ENCODE assay signal across 10 cellular contexts in genomic region chr9:114332474-114333040, GRCh38. TPM values are rescaled to one million over a fixed set of nuclear protein-coding genes. Genes with fewer than 3 reads are reported as not detected.
DNase-seq lines count a peak whose midpoint lies in the region; ATAC-seq, FAIRE-seq and TF ChIP-seq lines count a peak whose summit lies in the region.
"Not testable (repeated sequence)": the region's sequence is repeated elsewhere in the genome, so short reads cannot be mapped to it uniquely, and the experiment has no call there.
"Had no signal": no experiment of that assay in that cellular context is flagged by ENCODE, and none has a peak within 500 bp of the region (broad histone marks: within the 10 kb centered on the region; RNA-seq: fewer than 3 reads in every experiment).

No MANE protein-coding gene starts in this region.

- not testable (repeated sequence) for TF ChIP-seq POLR2A in H1 (IDR thresholded peaks at IDR 0.05; ENCODE audit: control extremely low read depth in 1 of 2, low read depth in 2 of 2, low read length in 2 of 2)

- H2AK5ac ChIP-seq in H1 (ENCODE audit: low read depth, low read length): not testable (repeated sequence)

- H3K36me3 ChIP-seq in CD8-positive, alpha-beta memory T cell (ENCODE audit: insufficient read depth, low read length): peaks cover 11% of the 10 kb centered on the region
- H3K36me3 ChIP-seq in OCI-LY7 (ENCODE audit: insufficient read depth, low read length): peaks cover 34% of the 10 kb centered on the region
- not testable (repeated sequence) for H3K36me3 ChIP-seq in H1 (ENCODE audit: control insufficient read depth in 2 of 4, insufficient read depth in 4 of 4, low read length in 3 of 4)
- peaks cover 3 to 27% (median 5%) of the 10 kb centered on the region in 3 experiments for H3K36me3 ChIP-seq in naive thymus-derived CD4-positive, alpha-beta T cell (ENCODE audit: control insufficient read depth in 2 of 3, insufficient read depth in 3 of 3, low read length in 3 of 3)

- not testable (repeated sequence) for H3K9me3 ChIP-seq in CD8-positive, alpha-beta memory T cell (ENCODE audit: low read length); OCI-LY7 (ENCODE audit: low read length); H1 (ENCODE audit: insufficient read depth in 2 of 2, low read depth in 1 of 2, low read length in 1 of 2); naive thymus-derived CD4-positive, alpha-beta T cell (ENCODE audit: control insufficient read depth in 2 of 3, low read length in 3 of 3)

- H2BK120ac ChIP-seq in H1 (replicated peaks; ENCODE audit: low read depth, low read length): not testable (repeated sequence)

- not testable (repeated sequence) for H3K56ac ChIP-seq in H1 (replicated peaks; ENCODE audit: insufficient read length, low read depth, low read length)

- H3K27me3 Mint-ChIP-seq in CD8-positive, alpha-beta memory T cell; activated CD8-positive, alpha-beta T cell treated with anti-CD3 and anti-CD28 coated beads for 36 hours; naive thymus-derived CD4-positive, alpha-beta T cell; stimulated activated memory B cell treated with anti-CD40 and anti-IgM and Interleukin-4, amounts not matched to agents 10 μg/mL and 1 μg/mL and 100 μg/mL, for 72 hours: not testable (repeated sequence)

- not testable (repeated sequence) for H4K20me1 ChIP-seq in OCI-LY7 (ENCODE audit: insufficient read depth, low read length); H1 (replicated peaks in 1 of 2; ENCODE audit: control insufficient read depth in 1 of 2, insufficient read depth in 2 of 2, low read length in 2 of 2)

- H3K23me2 ChIP-seq in H1 (ENCODE audit: low read depth, low read length): not testable (repeated sequence)

- H3K79me2 ChIP-seq in OCI-LY7 (ENCODE audit: insufficient read depth, low read depth, low read length); H1 (ENCODE audit: control insufficient read depth in 1 of 2, insufficient read depth in 2 of 2, low read length in 2 of 2): not testable (repeated sequence)

- H4K8ac ChIP-seq in H1 (ENCODE audit: extremely low read depth, insufficient read depth, low read length): not testable (repeated sequence)

- H3K4me3 ChIP-seq in CD8-positive, alpha-beta memory T cell (ENCODE audit: low read length); OCI-LY7 (ENCODE audit: low read depth, low read length, poor library complexity, severe bottlenecking); H1 (ENCODE audit: extremely low read depth in 1 of 4, insufficient read depth in 2 of 4, low read depth in 3 of 4, low read length in 4 of 4); naive thymus-derived CD4-positive, alpha-beta T cell (ENCODE audit: low read length): not testable (repeated sequence)

- not testable (repeated sequence) for H3K4me1 ChIP-seq in CD8-positive, alpha-beta memory T cell (ENCODE audit: insufficient read depth, low read length); OCI-LY7 (ENCODE audit: insufficient read depth, low read length, poor library complexity, severe bottlenecking); H1 (replicated peaks in 1 of 4; ENCODE audit: control insufficient read depth in 3 of 4, insufficient read depth in 4 of 4, low read length in 3 of 4); naive thymus-derived CD4-positive, alpha-beta T cell (ENCODE audit: control insufficient read depth in 2 of 2, insufficient read depth in 2 of 2, low read length in 2 of 2)

- not testable (repeated sequence) for TF ChIP-seq RAD21 in H1 (IDR thresholded peaks at IDR 0.05 in 1 of 2, conservative IDR thresholded peaks at IDR 0.05 in 1 of 2; ENCODE audit: low read depth in 2 of 2, low read length in 2 of 2)

- intact Hi-C loops in OCI-LY7 (cut with micrococcal nuclease; ENCODE audit: unreplicated experiment); activated CD8-positive, alpha-beta T cell treated with anti-CD3 and anti-CD28 coated beads for 36 hours (cut with micrococcal nuclease): not testable (repeated sequence)
- intact Hi-C loops in naive thymus-derived CD4-positive, alpha-beta T cell (cut with micrococcal nuclease): loop anchor here in 1 of 2 donors (10.0 kb wide), 1 partner anchor 322 kb away; the partner anchor contains the start of gene TEX53

- peaks cover 18 to 28% (median 22%) of the 10 kb centered on the region in 3 donors for H3K4me1 Mint-ChIP-seq in CD8-positive, alpha-beta memory T cell
- peaks cover 19% of the 10 kb centered on the region for H3K4me1 Mint-ChIP-seq in activated CD8-positive, alpha-beta T cell treated with anti-CD3 and anti-CD28 coated beads for 36 hours (ENCODE audit: low read depth)
- peaks cover 2 to 22% (median 9%) of the 10 kb centered on the region in 7 donors for H3K4me1 Mint-ChIP-seq in naive thymus-derived CD4-positive, alpha-beta T cell
- peaks cover 34% of the 10 kb centered on the region for H3K4me1 Mint-ChIP-seq in stimulated activated memory B cell treated with anti-CD40 and anti-IgM and Interleukin-4, amounts not matched to agents 10 μg/mL and 1 μg/mL and 100 μg/mL, for 72 hours

- not testable (repeated sequence) for H4K5ac ChIP-seq in H1 (ENCODE audit: insufficient read length, low read depth, low read length)

- not testable (repeated sequence) for H3K79me1 ChIP-seq in H1 (ENCODE audit: low read depth, low read length)

- not testable (repeated sequence) for H3K27me3 ChIP-seq in CD8-positive, alpha-beta memory T cell (ENCODE audit: insufficient read depth, low read length, poor library complexity, severe bottlenecking); H1 (replicated peaks in 1 of 4; ENCODE audit: control insufficient read depth in 3 of 4, extremely low read depth in 1 of 4, insufficient read depth in 3 of 4, low read length in 3 of 4); naive thymus-derived CD4-positive, alpha-beta T cell (ENCODE audit: control insufficient read depth in 2 of 2, insufficient read depth in 2 of 2, low read length in 2 of 2)

- H2AFZ ChIP-seq in OCI-LY7 (ENCODE audit: low read length); H1 (ENCODE audit: low read length): not testable (repeated sequence)

- H3K27ac ChIP-seq in CD8-positive, alpha-beta memory T cell (ENCODE audit: low read depth, low read length); OCI-LY7 (ENCODE audit: low read depth, low read length, poor library complexity, severe bottlenecking); H1 (ENCODE audit: low read depth, low read length); naive thymus-derived CD4-positive, alpha-beta T cell (ENCODE audit: low read depth, low read length): not testable (repeated sequence)

- peak overlapping the region in 7 of 8 donors; percentile 27 to 81 (median 70) for H3K27ac Mint-ChIP-seq in CD8-positive, alpha-beta memory T cell
- H3K27ac Mint-ChIP-seq in activated CD8-positive, alpha-beta T cell treated with anti-CD3 and anti-CD28 coated beads for 36 hours: peak overlapping the region; percentile 66
- H3K27ac Mint-ChIP-seq in activated naive CD4-positive, alpha-beta T cell treated with anti-CD3 and anti-CD28 coated beads, Interleukin-2, amount 50 U/mL, for 72 hours: peak overlapping the region; percentile 59 to 70
- peak overlapping the region; percentile 42 to 90 (median 73) for H3K27ac Mint-ChIP-seq in naive thymus-derived CD4-positive, alpha-beta T cell
- H3K27ac Mint-ChIP-seq in stimulated activated memory B cell treated with anti-CD40 and anti-IgM and Interleukin-4, amounts not matched to agents 10 μg/mL and 1 μg/mL and 100 μg/mL, for 72 hours: not testable (repeated sequence)

- TF ChIP-seq CTCF in OCI-LY7 (conservative IDR thresholded peaks at IDR 0.05; ENCODE audit: low read length); activated CD8-positive, alpha-beta T cell treated with anti-CD3 and anti-CD28 coated beads for 36 hours (IDR thresholded peaks at IDR 0.05); H1 (IDR thresholded peaks at IDR 0.05; ENCODE audit: control extremely low read depth in 1 of 3, insufficient read depth in 1 of 3, low read depth in 1 of 3, low read length in 3 of 3): not testable (repeated sequence)

- DNase-seq in CD8-positive, alpha-beta memory T cell; activated CD8-positive, alpha-beta T cell treated with anti-CD3 and anti-CD28 coated beads for 36 hours; activated naive CD4-positive, alpha-beta T cell treated with anti-CD3 and anti-CD28 coated beads, Interleukin-2, amount 50 U/mL, for 72 hours (ENCODE audit: low spot score in 2 of 2); H1 (ENCODE audit: low read depth in 1 of 2, low spot score in 2 of 2); naive thymus-derived CD4-positive, alpha-beta T cell: not testable (repeated sequence)
- DNase-seq in OCI-LY7 (ENCODE audit: low spot score): peak; percentile 17

- H2BK20ac ChIP-seq in H1 (ENCODE audit: low read length): not testable (repeated sequence)

- not testable (repeated sequence) for H2BK12ac ChIP-seq in H1 (ENCODE audit: low read depth, low read length)

- H3K4me2 ChIP-seq in OCI-LY7 (ENCODE audit: low read length); H1 (ENCODE audit: insufficient read depth in 1 of 2, low read depth in 2 of 2, low read length in 2 of 2): not testable (repeated sequence)

- ATAC-seq in activated CD8-positive, alpha-beta T cell treated with anti-CD3 and anti-CD28 coated beads for 36 hours: peak; percentile 20
- ATAC-seq in activated naive CD4-positive, alpha-beta T cell treated with anti-CD3 and anti-CD28 coated beads, Interleukin-2, amount 50 U/mL, for 72 hours: peak in 1 of 2 donors; percentile 12
- peak; percentile 20 for ATAC-seq in naive thymus-derived CD4-positive, alpha-beta T cell
- ATAC-seq in stimulated activated memory B cell treated with anti-CD40 and anti-IgM and Interleukin-4, amounts not matched to agents 10 μg/mL and 1 μg/mL and 100 μg/mL, for 72 hours: peak; percentile 40

- peaks cover 0 to 29% (median 9%) of the 10 kb centered on the region in 3 donors for H3K36me3 Mint-ChIP-seq in CD8-positive, alpha-beta memory T cell
- H3K36me3 Mint-ChIP-seq in activated CD8-positive, alpha-beta T cell treated with anti-CD3 and anti-CD28 coated beads for 36 hours (ENCODE audit: low read depth): peaks cover 31% of the 10 kb centered on the region
- H3K36me3 Mint-ChIP-seq in activated naive CD4-positive, alpha-beta T cell treated with anti-CD3 and anti-CD28 coated beads, Interleukin-2, amount 50 U/mL, for 72 hours: peaks cover 9 to 18% of the 10 kb centered on the region in 2 donors
- H3K36me3 Mint-ChIP-seq in naive thymus-derived CD4-positive, alpha-beta T cell: peaks cover 0 to 25% (median 5%) of the 10 kb centered on the region in 5 donors
- H3K36me3 Mint-ChIP-seq in stimulated activated memory B cell treated with anti-CD40 and anti-IgM and Interleukin-4, amounts not matched to agents 10 μg/mL and 1 μg/mL and 100 μg/mL, for 72 hours: peaks cover 31% of the 10 kb centered on the region

- H2BK5ac ChIP-seq in H1 (ENCODE audit: low read depth, low read length): not testable (repeated sequence)

- H3K23ac ChIP-seq in H1 (ENCODE audit: insufficient read length): not testable (repeated sequence)

- TF ChIP-seq EP300 in H1 (IDR thresholded peaks at IDR 0.05; ENCODE audit: borderline replicate concordance in 1 of 2, low read depth in 2 of 2, low read length in 2 of 2): not testable (repeated sequence)

- peak; percentile 45 for FAIRE-seq in H1 (lab: Jason Lieb, UNC)

- not testable (repeated sequence) for H3K9ac ChIP-seq in H1 (replicated peaks in 1 of 4; ENCODE audit: extremely low read depth in 1 of 4, low read depth in 3 of 4, low read length in 3 of 4)

- H2BK15ac ChIP-seq in H1 (ENCODE audit: low read length): not testable (repeated sequence)

- not testable (repeated sequence) for H3K9me2 ChIP-seq in OCI-LY7 (ENCODE audit: insufficient read depth, low read length)

- not testable (repeated sequence) for H3K4ac ChIP-seq in H1 (replicated peaks; ENCODE audit: insufficient read length, low read depth, low read length)

- POLR2A ChIA-PET in CD8-positive, alpha-beta memory T cell (lab: Charles Lee): interaction anchor here (0.6 kb wide), 1 partner anchor 595 kb away, joined by 3 read pairs; no protein-coding TSS in a partner anchor
- POLR2A ChIA-PET in OCI-LY7 (lab: Charles Lee); naive thymus-derived CD4-positive, alpha-beta T cell (lab: Charles Lee): not testable (repeated sequence)
- POLR2A ChIA-PET in activated CD8-positive, alpha-beta T cell treated with anti-CD3 and anti-CD28 coated beads for 36 hours (lab: Charles Lee): interaction anchor here (0.8 kb wide), 1 partner anchor 12 kb away, joined by 3 read pairs; no protein-coding TSS in a partner anchor
- POLR2A ChIA-PET in H1 (lab: Charles Lee; ENCODE audit: partially characterized antibody): interaction anchor here (0.7 to 1.4 kb wide), 3 partner anchors 9 to 64 kb away, joined by 3 to 5 read pairs (median 4); no protein-coding TSS in a partner anchor

- CTCF ChIA-PET in CD8-positive, alpha-beta memory T cell (lab: Charles Lee); OCI-LY7 (lab: Charles Lee; ENCODE audit: unreplicated experiment); activated CD8-positive, alpha-beta T cell treated with anti-CD3 and anti-CD28 coated beads for 36 hours (lab: Charles Lee); H1 (lab: Charles Lee; ENCODE audit: partially characterized antibody); naive thymus-derived CD4-positive, alpha-beta T cell (lab: Charles Lee): not testable (repeated sequence)

- WGBS in H1 (ENCODE audit: extremely low coverage in 1 of 2, insufficient coverage in 1 of 2, insufficient read length in 1 of 2, insufficient replicate concordance in 2 of 2, low coverage in 1 of 2, low lambda C conversion rate in 2 of 2, missing lambda C conversion rate in 1 of 2), 2 experiments: 81% methylated on average over 3 of the region's 4 CpGs; no CpG with 5 or more reads in 1 of the 2 experiments

- not testable (repeated sequence) for BruUV-seq in OCI-LY7 (replicated peaks; lab: Mats Ljungman, UMichigan)

- H3K14ac ChIP-seq in H1 (ENCODE audit: insufficient read length): not testable (repeated sequence)

- H4K91ac ChIP-seq in H1 (replicated peaks; ENCODE audit: insufficient read length, low read length): not testable (repeated sequence)

- H3K4me3 Mint-ChIP-seq in CD8-positive, alpha-beta memory T cell: peak overlapping the region in 3 of 7 donors; percentile 18 to 45 (median 22)
- peak overlapping the region; percentile 13 for H3K4me3 Mint-ChIP-seq in activated CD8-positive, alpha-beta T cell treated with anti-CD3 and anti-CD28 coated beads for 36 hours
- peak overlapping the region in 2 of 10 donors; percentile 40 to 75 for H3K4me3 Mint-ChIP-seq in naive thymus-derived CD4-positive, alpha-beta T cell
- H3K4me3 Mint-ChIP-seq in stimulated activated memory B cell treated with anti-CD40 and anti-IgM and Interleukin-4, amounts not matched to agents 10 μg/mL and 1 μg/mL and 100 μg/mL, for 72 hours: not testable (repeated sequence)

- H3K18ac ChIP-seq in H1 (ENCODE audit: extremely low read depth, low read length): not testable (repeated sequence)

- H3K9me3 Mint-ChIP-seq in CD8-positive, alpha-beta memory T cell; activated CD8-positive, alpha-beta T cell treated with anti-CD3 and anti-CD28 coated beads for 36 hours; activated naive CD4-positive, alpha-beta T cell treated with anti-CD3 and anti-CD28 coated beads, Interleukin-2, amount 50 U/mL, for 72 hours; naive thymus-derived CD4-positive, alpha-beta T cell; stimulated activated memory B cell treated with anti-CD40 and anti-IgM and Interleukin-4, amounts not matched to agents 10 μg/mL and 1 μg/mL and 100 μg/mL, for 72 hours: not testable (repeated sequence)

RNA-seq across cellular contexts. Expression of gene ORM2, which starts 2.9 kb away (rescaled TPM):
- not detected for total RNA-seq in CD8-positive, alpha-beta memory T cell
- not detected for polyA plus RNA-seq in CD8-positive, alpha-beta memory T cell
- total RNA-seq in OCI-LY7 (2014; rRNA removed; shearing (Covaris generic)): not detected in 2 replicates
- not detected in 2 replicates for total RNA-seq in OCI-LY7 (2022)
- total RNA-seq in activated CD8-positive, alpha-beta T cell treated with anti-CD3 and anti-CD28 coated beads for 36 hours: not detected
- total RNA-seq in activated naive CD4-positive, alpha-beta T cell treated with anti-CD3 and anti-CD28 coated beads, Interleukin-2, amount 50 U/mL, for 72 hours: not detected
- 0.90 TPM in 1 of 2 replicates, not detected in the other for total RNA-seq in H1 (2021; fragmentation: NEBNext Ultra II Directional; extraction: Animal tissue kit (Norgen Biotek cat#: 25700))
- polyA plus RNA-seq in H1 (2011; rRNA removed): 0.66 and 1.3 TPM in 2 replicates
- polyA plus RNA-seq in H1 (2011; cell fraction: cytosol; rRNA removed): 1.1 TPM
- 0.17 TPM for polyA plus RNA-seq in H1 (2011; cell fraction: nucleus; rRNA removed)
- polyA plus RNA-seq in H1 (2012, experiment 1 of 2): 1.0 to 1.8 TPM (median 1.5 TPM) in 4 replicates
- 0.33 TPM for polyA plus RNA-seq in H1 (2012, experiment 2 of 2)
- polyA plus RNA-seq in H1 (2013, experiment 1 of 2): 0.24 TPM
- polyA plus RNA-seq in H1 (2013, experiment 2 of 2): 0.29 TPM
- polyA minus RNA-seq in H1 (2011; rRNA and poly(A)+ RNA removed): 0.51 TPM in 1 of 2 replicates, not detected in the other
- polyA minus RNA-seq in H1 (2011; cell fraction: cytosol; rRNA and poly(A)+ RNA removed): not detected
- polyA minus RNA-seq in H1 (2011; cell fraction: nucleus; rRNA and poly(A)+ RNA removed): not detected
- total RNA-seq in naive thymus-derived CD4-positive, alpha-beta T cell: not detected
- polyA plus RNA-seq in naive thymus-derived CD4-positive, alpha-beta T cell: not detected
- total RNA-seq: Calu3, GM23248, PC-3 had no signal
- polyA plus RNA-seq: GM23248 had no signal

RNA-seq across cellular contexts. Expression of gene ORM1, which starts 9.7 kb away (rescaled TPM):
- not detected for total RNA-seq in CD8-positive, alpha-beta memory T cell
- polyA plus RNA-seq in CD8-positive, alpha-beta memory T cell: not detected
- total RNA-seq in OCI-LY7 (2014; rRNA removed; shearing (Covaris generic)): not detected in 2 replicates
- not detected in 2 replicates for total RNA-seq in OCI-LY7 (2022)
- total RNA-seq in activated CD8-positive, alpha-beta T cell treated with anti-CD3 and anti-CD28 coated beads for 36 hours: not detected
- not detected for total RNA-seq in activated naive CD4-positive, alpha-beta T cell treated with anti-CD3 and anti-CD28 coated beads, Interleukin-2, amount 50 U/mL, for 72 hours
- total RNA-seq in H1 (2021; fragmentation: NEBNext Ultra II Directional; extraction: Animal tissue kit (Norgen Biotek cat#: 25700)): not detected in 2 replicates
- polyA plus RNA-seq in H1 (2011; rRNA removed): 0.32 TPM in 1 of 2 replicates, not detected in the other
- not detected for polyA plus RNA-seq in H1 (2011; cell fraction: cytosol; rRNA removed)
- polyA plus RNA-seq in H1 (2011; cell fraction: nucleus; rRNA removed): not detected
- not detected in 4 replicates for polyA plus RNA-seq in H1 (2012, experiment 1 of 2)
- not detected for polyA plus RNA-seq in H1 (2012, experiment 2 of 2)
- polyA plus RNA-seq in H1 (2013, experiment 1 of 2): not detected
- not detected for polyA plus RNA-seq in H1 (2013, experiment 2 of 2)
- polyA minus RNA-seq in H1 (2011; rRNA and poly(A)+ RNA removed): not detected in 2 replicates
- not detected for polyA minus RNA-seq in H1 (2011; cell fraction: cytosol; rRNA and poly(A)+ RNA removed)
- not detected for polyA minus RNA-seq in H1 (2011; cell fraction: nucleus; rRNA and poly(A)+ RNA removed)
- total RNA-seq in naive thymus-derived CD4-positive, alpha-beta T cell: under 1 TPM in 1 of 5 experiments, not detected in 4; 0.29 TPM
- polyA plus RNA-seq in naive thymus-derived CD4-positive, alpha-beta T cell: not detected
- total RNA-seq: Calu3, GM23248, PC-3 had no signal
- polyA plus RNA-seq: GM23248 had no signal

RNA-seq across cellular contexts. Expression of gene AKNA, which starts 55.2 kb away (rescaled TPM):
- total RNA-seq in CD8-positive, alpha-beta memory T cell: 100 to 1,000 TPM; 126 TPM
- polyA plus RNA-seq in CD8-positive, alpha-beta memory T cell: 45.6 TPM
- total RNA-seq in OCI-LY7 (2014; rRNA removed; shearing (Covaris generic)): 53.8 and 61.4 TPM in 2 replicates
- total RNA-seq in OCI-LY7 (2022): 187 and 203 TPM in 2 replicates
- total RNA-seq in activated CD8-positive, alpha-beta T cell treated with anti-CD3 and anti-CD28 coated beads for 36 hours: 100 to 1,000 TPM; 166 to 167 TPM
- total RNA-seq in activated naive CD4-positive, alpha-beta T cell treated with anti-CD3 and anti-CD28 coated beads, Interleukin-2, amount 50 U/mL, for 72 hours: 100 to 1,000 TPM; 165 to 174 TPM
- 25.9 and 27.4 TPM in 2 replicates for total RNA-seq in H1 (2021; fragmentation: NEBNext Ultra II Directional; extraction: Animal tissue kit (Norgen Biotek cat#: 25700))
- polyA plus RNA-seq in H1 (2011; rRNA removed): 21.0 and 28.3 TPM in 2 replicates
- 18.3 TPM for polyA plus RNA-seq in H1 (2011; cell fraction: cytosol; rRNA removed)
- 62.7 TPM for polyA plus RNA-seq in H1 (2011; cell fraction: nucleus; rRNA removed)
- polyA plus RNA-seq in H1 (2012, experiment 1 of 2): 16.3 to 28.1 TPM (median 25.3 TPM) in 4 replicates
- 16.4 TPM for polyA plus RNA-seq in H1 (2012, experiment 2 of 2)
- polyA plus RNA-seq in H1 (2013, experiment 1 of 2): 16.0 TPM
- polyA plus RNA-seq in H1 (2013, experiment 2 of 2): 15.2 TPM
- 21.8 and 26.9 TPM in 2 replicates for polyA minus RNA-seq in H1 (2011; rRNA and poly(A)+ RNA removed)
- polyA minus RNA-seq in H1 (2011; cell fraction: cytosol; rRNA and poly(A)+ RNA removed): 32.5 TPM
- 36.8 TPM for polyA minus RNA-seq in H1 (2011; cell fraction: nucleus; rRNA and poly(A)+ RNA removed)
- 100 to 1,000 TPM; 276 to 403 (median 375) TPM for total RNA-seq in naive thymus-derived CD4-positive, alpha-beta T cell
- polyA plus RNA-seq in naive thymus-derived CD4-positive, alpha-beta T cell: 10 to 100 TPM; 20.5 to 39.6 TPM
